ENCODE assay signal across 8 cellular contexts in genomic region chr10:15167411-15168295, GRCh38. TPM values are rescaled to one million over a fixed set of nuclear protein-coding genes. Genes with fewer than 3 reads are reported as not detected.
DNase-seq lines count a peak whose midpoint lies in the region; ATAC-seq and TF ChIP-seq lines count a peak whose summit lies in the region.

No MANE protein-coding gene starts in this region.

- no peaks in the 10 kb centered on the region for H3K9me3 ChIP-seq in right cardiac atrium (ENCODE audit: control insufficient read depth, low read length)
- H3K9me3 ChIP-seq in prostate gland, result no peaks in the 10 kb centered on the region

- ATAC-seq in GM19438 (IDR thresholded peaks at IDR 0.05; ENCODE audit: low read depth, unreplicated experiment), result peak; percentile 40
- peak; percentile 42 for ATAC-seq in HG03460 (IDR thresholded peaks at IDR 0.05; ENCODE audit: unreplicated experiment)
- ATAC-seq in SK-N-SH treated with all-trans-retinoic acid at 6 μM for 48 hours, result peak; percentile 78
- peak; percentile 28 to 34 for ATAC-seq in right cardiac atrium

- H3K4me3 ChIP-seq in right cardiac atrium (ENCODE audit: low read length) (peak overlapping the region; percentile 80), prostate gland (peak overlapping the region; percentile 95 to 97)

- WGBS in right cardiac atrium, result 1% methylated on average over 55 of the region's 55 CpGs
- 2% methylated on average over 41 of the region's 55 CpGs for WGBS in prostate gland

- H3K4me1 ChIP-seq in right cardiac atrium (ENCODE audit: control insufficient read depth, insufficient read depth, low read length) (peaks cover 3% of the 10 kb centered on the region), prostate gland (replicated peaks) (no peaks in the 10 kb centered on the region)

- no peaks in the 10 kb centered on the region for H3K36me3 ChIP-seq in prostate gland

- intact Hi-C loops in right cardiac atrium (cut with DNase I) (no loop called here), prostate gland (cut with DNase I) (loop anchor here (5.0 to 10.0 kb wide), 2 partner anchors 63 to 215 kb away; partner anchors contain the start of gene DCLRE1C)

- peak in 2 of 4 experiments; percentile 52 to 53 for TF ChIP-seq CTCF in prostate gland (IDR thresholded peaks at IDR 0.05)

- TF ChIP-seq POLR2A in prostate gland (IDR thresholded peaks at IDR 0.05), result no peak

- no peaks in the 10 kb centered on the region for H3K27me3 ChIP-seq in right cardiac atrium (ENCODE audit: control insufficient read depth, insufficient read depth)
- no peaks in the 10 kb centered on the region for H3K27me3 ChIP-seq in prostate gland (replicated peaks; ENCODE audit: insufficient read depth)

- peak; percentile 52 for DNase-seq in COLO668 (lab: John Stamatoyannopoulos, UW; ENCODE audit: unreplicated experiment)
- peak; percentile 57 to 82 (median 80) for DNase-seq in right cardiac atrium
- peak; percentile 48 for DNase-seq in prostate gland (ENCODE audit: low spot score)
- no peak for DNase-seq in GF-D8 (lab: John Stamatoyannopoulos, UW)

- H3K27ac ChIP-seq in angular gyrus (ENCODE audit: low read depth, low read length), result peak overlapping the region; percentile 72
- H3K27ac ChIP-seq in right cardiac atrium (ENCODE audit: low read length), result peak overlapping the region; percentile 55
- H3K27ac ChIP-seq in prostate gland, result peak overlapping the region; percentile 87 to 91

TF ChIP-seq in SK-N-SH treated with all-trans-retinoic acid at 6 μM for 48 hours, 23 proteins besides CTCF, POLR2A, EP300 and RAD21:
- TF ChIP-seq PPARA (CRISPR knock-in tag; IDR thresholded peaks at IDR 0.05; ENCODE audit: borderline replicate concordance), result no peak
- no peak for TF ChIP-seq ZNF70 (CRISPR knock-in tag; IDR thresholded peaks at IDR 0.05)
- no peak for TF ChIP-seq ZNF8 (CRISPR knock-in tag; IDR thresholded peaks at IDR 0.05)
- TF ChIP-seq ISL1 (CRISPR knock-in tag; IDR thresholded peaks at IDR 0.05), result no peak
- no peak for TF ChIP-seq RARB (CRISPR knock-in tag; IDR thresholded peaks at IDR 0.05)
- no peak for TF ChIP-seq TOX (CRISPR knock-in tag; IDR thresholded peaks at IDR 0.05; ENCODE audit: borderline replicate concordance)
- no peak for TF ChIP-seq CSRNP3 (CRISPR knock-in tag; IDR thresholded peaks at IDR 0.05)
- no peak for TF ChIP-seq ZC3H10 (CRISPR knock-in tag; IDR thresholded peaks at IDR 0.05)
- no peak for TF ChIP-seq GLIS3 (CRISPR knock-in tag; IDR thresholded peaks at IDR 0.05)
- TF ChIP-seq SNAI2 (CRISPR knock-in tag; IDR thresholded peaks at IDR 0.05), result no peak
- no peak for TF ChIP-seq ARNTL (CRISPR knock-in tag; IDR thresholded peaks at IDR 0.05; ENCODE audit: borderline replicate concordance, low read depth)
- TF ChIP-seq TCF4 (CRISPR knock-in tag; IDR thresholded peaks at IDR 0.05; ENCODE audit: borderline replicate concordance), result no peak
- no peak for TF ChIP-seq CREB5 (CRISPR knock-in tag; IDR thresholded peaks at IDR 0.05; ENCODE audit: low read depth)
- TF ChIP-seq CSDC2 (CRISPR knock-in tag; IDR thresholded peaks at IDR 0.05), result no peak
- TF ChIP-seq PATZ1 (CRISPR knock-in tag; IDR thresholded peaks at IDR 0.05; ENCODE audit: borderline replicate concordance), result no peak
- TF ChIP-seq ZFP30 (CRISPR knock-in tag; IDR thresholded peaks at IDR 0.05), result no peak
- no peak for TF ChIP-seq ZFP3 (CRISPR knock-in tag; IDR thresholded peaks at IDR 0.05)
- TF ChIP-seq, protein P1, sequence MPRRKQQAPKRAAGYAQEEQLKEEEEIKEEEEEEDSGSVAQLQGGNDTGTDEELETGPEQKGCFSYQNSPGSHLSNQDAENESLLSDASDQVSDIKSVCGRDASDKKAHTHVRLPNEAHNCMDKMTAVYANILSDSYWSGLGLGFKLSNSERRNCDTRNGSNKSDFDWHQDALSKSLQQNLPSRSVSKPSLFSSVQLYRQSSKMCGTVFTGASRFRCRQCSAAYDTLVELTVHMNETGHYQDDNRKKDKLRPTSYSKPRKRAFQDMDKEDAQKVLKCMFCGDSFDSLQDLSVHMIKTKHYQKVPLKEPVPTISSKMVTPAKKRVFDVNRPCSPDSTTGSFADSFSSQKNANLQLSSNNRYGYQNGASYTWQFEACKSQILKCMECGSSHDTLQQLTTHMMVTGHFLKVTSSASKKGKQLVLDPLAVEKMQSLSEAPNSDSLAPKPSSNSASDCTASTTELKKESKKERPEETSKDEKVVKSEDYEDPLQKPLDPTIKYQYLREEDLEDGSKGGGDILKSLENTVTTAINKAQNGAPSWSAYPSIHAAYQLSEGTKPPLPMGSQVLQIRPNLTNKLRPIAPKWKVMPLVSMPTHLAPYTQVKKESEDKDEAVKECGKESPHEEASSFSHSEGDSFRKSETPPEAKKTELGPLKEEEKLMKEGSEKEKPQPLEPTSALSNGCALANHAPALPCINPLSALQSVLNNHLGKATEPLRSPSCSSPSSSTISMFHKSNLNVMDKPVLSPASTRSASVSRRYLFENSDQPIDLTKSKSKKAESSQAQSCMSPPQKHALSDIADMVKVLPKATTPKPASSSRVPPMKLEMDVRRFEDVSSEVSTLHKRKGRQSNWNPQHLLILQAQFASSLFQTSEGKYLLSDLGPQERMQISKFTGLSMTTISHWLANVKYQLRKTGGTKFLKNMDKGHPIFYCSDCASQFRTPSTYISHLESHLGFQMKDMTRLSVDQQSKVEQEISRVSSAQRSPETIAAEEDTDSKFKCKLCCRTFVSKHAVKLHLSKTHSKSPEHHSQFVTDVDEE (CRISPR knock-in tag; IDR thresholded peaks at IDR 0.05), result no peak
- TF ChIP-seq BACH2 (CRISPR knock-in tag; IDR thresholded peaks at IDR 0.05; ENCODE audit: borderline replicate concordance), result no peak

RNA-seq across cellular contexts. Expression of gene NMT2, which starts 0.8 kb away (rescaled TPM):
- 10 to 100 TPM; 10.1 to 11.9 (median 11.1) TPM for total RNA-seq in right cardiac atrium
- 7.0 TPM for polyA plus RNA-seq in right cardiac atrium
- 10 to 100 TPM; 18.3 to 39.6 TPM for total RNA-seq in prostate gland
